Comparison of ENCODE assay signal across 17 cellular contexts in genomic region chr12:113267621-113268020, GRCh38.
"Had no signal": no experiment of that assay in that cellular context is flagged by ENCODE, and none has a peak within 500 bp of the region (broad histone marks: within the 10 kb centered on the region; RNA-seq: fewer than 3 reads in every experiment).

No MANE protein-coding gene starts in this region.

- ATAC-seq: activated CD4-positive, alpha-beta T cell treated with anti-CD3 and anti-CD28 coated beads for 36 hours; gastroesophageal sphincter; heart left ventricle; SK-N-SH treated with all-trans-retinoic acid at 6 μM for 48 hours; T-cell; WTC11 had no signal

- H3K27ac Mint-ChIP-seq: activated CD4-positive, alpha-beta memory T cell treated with anti-CD3 and anti-CD28 coated beads, Interleukin-2, amount 10 ng/mL, durations not matched to agents 7 days and 5 days; activated CD4-positive, alpha-beta T cell treated with anti-CD3 and anti-CD28 coated beads for 36 hours; activated naive CD4-positive, alpha-beta T cell treated with anti-CD3 and anti-CD28 coated beads for 36 hours; activated T-cell treated with anti-CD3 and anti-CD28 coated beads, Interleukin-2, amount 50 U/mL, for 24 hours; activated T-helper 2 cell treated with anti-CD3 and anti-CD28 coated beads, Interferon-gamma antibody, Interleukin-2, Interleukin-4, amounts not matched to agents 10 μg/mL and 5 μg/mL and 100 μg/mL, durations not matched to agents 14 hours and 24 hours and 36 hours; endodermal cell; T-cell had no signal

- H3K4me3 Mint-ChIP-seq: activated CD4-positive, alpha-beta memory T cell treated with anti-CD3 and anti-CD28 coated beads, Interleukin-2, amount 10 ng/mL, durations not matched to agents 7 days and 5 days; activated CD4-positive, alpha-beta T cell treated with anti-CD3 and anti-CD28 coated beads for 36 hours; activated naive CD4-positive, alpha-beta T cell treated with anti-CD3 and anti-CD28 coated beads for 36 hours; activated T-cell treated with anti-CD3 and anti-CD28 coated beads, Interleukin-2, amount 50 U/mL, for 24 hours; endodermal cell; nephron; T-cell; WTC11 had no signal

- DNase-seq: activated CD4-positive, alpha-beta memory T cell treated with anti-CD3 and anti-CD28 coated beads, Interleukin-2, amount 10 ng/mL, durations not matched to agents 7 days and 5 days; activated CD4-positive, alpha-beta T cell treated with anti-CD3 and anti-CD28 coated beads for 36 hours; activated naive CD4-positive, alpha-beta T cell treated with anti-CD3 and anti-CD28 coated beads for 36 hours; activated T-cell treated with anti-CD3 and anti-CD28 coated beads, Interleukin-2, amount 50 U/mL, for 24 hours; endodermal cell; erythroblast; stimulated activated CD4-positive, alpha-beta T cell treated with anti-CD3 and anti-CD28 coated beads, Interleukin-2, amount 100 ng/mL, for 24 hours; stimulated activated naive CD4-positive, alpha-beta T cell treated with Interleukin-2 at 50 U/mL for 16 hours; T-cell; tibial artery had no signal

- H3K4me1 Mint-ChIP-seq: endodermal cell, WTC11 had no signal

- H3K9me3 Mint-ChIP-seq: activated CD4-positive, alpha-beta memory T cell treated with anti-CD3 and anti-CD28 coated beads, Interleukin-2, amount 10 ng/mL, durations not matched to agents 7 days and 5 days; activated T-cell treated with anti-CD3 and anti-CD28 coated beads, Interleukin-2, amount 50 U/mL, for 24 hours; activated T-helper 2 cell treated with anti-CD3 and anti-CD28 coated beads, Interferon-gamma antibody, Interleukin-2, Interleukin-4, amounts not matched to agents 10 μg/mL and 5 μg/mL and 100 μg/mL, durations not matched to agents 14 hours and 24 hours and 36 hours; endodermal cell; nephron; T-cell; WTC11 had no signal

- H3K4me3 ChIP-seq: gastroesophageal sphincter, heart left ventricle, tibial artery had no signal

- H3K9me3 ChIP-seq: gastroesophageal sphincter, heart left ventricle, tibial artery had no signal

- H3K27me3 ChIP-seq: gastroesophageal sphincter, heart left ventricle, tibial artery had no signal

- H3K9ac ChIP-seq: parathyroid adenoma had no signal

- H3K27ac ChIP-seq: gastroesophageal sphincter, parathyroid adenoma, tibial artery had no signal

- H3K27me3 Mint-ChIP-seq: activated CD4-positive, alpha-beta memory T cell treated with anti-CD3 and anti-CD28 coated beads, Interleukin-2, amount 10 ng/mL, durations not matched to agents 7 days and 5 days; activated CD4-positive, alpha-beta T cell treated with anti-CD3 and anti-CD28 coated beads for 36 hours; activated T-cell treated with anti-CD3 and anti-CD28 coated beads, Interleukin-2, amount 50 U/mL, for 24 hours; T-cell had no signal
